35 cellular contexts compared by ENCODE assay signal in the genomic region with DNA sequence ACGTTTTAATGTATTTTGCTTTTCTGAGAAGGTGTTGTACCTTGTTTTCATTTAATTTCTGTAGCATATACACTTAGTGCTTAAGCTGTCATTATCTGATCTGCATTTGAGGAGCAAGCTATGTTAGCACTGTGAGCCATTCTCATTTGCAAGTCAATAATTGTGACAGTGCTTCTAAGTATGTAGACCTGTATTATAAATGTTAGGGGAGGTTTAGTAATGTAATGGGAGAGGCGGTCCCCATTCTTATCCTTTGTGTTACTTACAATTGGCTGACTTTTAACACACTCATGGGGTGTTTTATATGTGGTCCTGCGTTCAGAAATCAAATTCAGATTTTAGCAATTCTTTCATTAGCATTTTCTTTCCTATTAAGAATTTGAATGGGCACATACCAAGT.
"Had no signal": no experiment of that assay in that cellular context is flagged by ENCODE, and none has a peak within 500 bp of the region (broad histone marks: within the 10 kb centered on the region; RNA-seq: fewer than 3 reads in every experiment).

No MANE protein-coding gene starts in this region.

- H3K9me3 Mint-ChIP-seq: activated CD4-positive, alpha-beta memory T cell treated with anti-CD3 and anti-CD28 coated beads for 36 hours; activated CD4-positive, alpha-beta T cell treated with anti-CD3 and anti-CD28 coated beads, Interleukin-2, amount 10 ng/mL, durations not matched to agents 24 days and 14 days; activated naive CD4-positive, alpha-beta T cell treated with anti-CD3 and anti-CD28 coated beads for 36 hours; activated naive CD4-positive, alpha-beta T cell treated with anti-CD3 and anti-CD28 coated beads, Interleukin-2, amount 50 U/mL, for 24 hours; activated naive CD8-positive, alpha-beta T cell treated with anti-CD3 and anti-CD28 coated beads, Interleukin-2, amount 50 U/mL, for 24 hours; activated T-helper 1 cell treated with anti-CD3 and anti-CD28 coated beads, Interleukin-12 subunit alpha, Interleukin-12 subunit beta, Interleukin-2, Interleukin-4 antibody, amounts not matched to agents 30 ng/mL and 10 ng/mL and 1 ng/mL, durations not matched to agents 14 hours and 24 hours and 36 hours; activated T-helper 2 cell treated with anti-CD3 and anti-CD28 coated beads, Interferon-gamma antibody, Interleukin-2, Interleukin-4, amounts not matched to agents 10 μg/mL and 5 μg/mL and 100 μg/mL, durations not matched to agents 14 hours and 24 hours and 36 hours; brain had no signal

- H2AFZ ChIP-seq: hepatocyte had no signal

- H3K4me1 ChIP-seq: adrenal gland, breast epithelium, colonic mucosa, esophagus squamous epithelium, gastroesophageal sphincter, heart right ventricle had no signal

- H3K9me3 ChIP-seq: adrenal gland, breast epithelium, colonic mucosa, esophagus squamous epithelium, gastroesophageal sphincter, heart right ventricle had no signal

- DNase-seq: activated CD4-positive, alpha-beta memory T cell treated with anti-CD3 and anti-CD28 coated beads for 36 hours; activated CD4-positive, alpha-beta T cell treated with anti-CD3 and anti-CD28 coated beads for 36 hours; activated CD4-positive, alpha-beta T cell treated with anti-CD3 and anti-CD28 coated beads, Interleukin-2, amount 10 ng/mL, durations not matched to agents 24 days and 14 days; activated CD4-positive, CD25-positive, alpha-beta regulatory T cell; activated CD4-positive, CD25-positive, alpha-beta regulatory T cell treated with anti-CD3 and anti-CD28 coated beads, Interleukin-2, amount 50 U/mL, for 72 hours; activated CD8-positive, alpha-beta memory T cell treated with anti-CD3 and anti-CD28 coated beads, Interleukin-2, amount 10 ng/mL, durations not matched to agents 7 days and 5 days; activated CD8-positive, alpha-beta memory T cell treated with anti-CD3 and anti-CD28 coated beads, Interleukin-2, amount 50 U/mL, for 4 hours; activated CD8-positive, alpha-beta T cell treated with anti-CD3 and anti-CD28 coated beads, Interleukin-2, amount 10 ng/mL, durations not matched to agents 7 days and 5 days; activated effector memory CD4-positive, alpha-beta T cell treated with anti-CD3 and anti-CD28 coated beads, Interleukin-2, amount 50 U/mL, for 16 hours; activated naive CD4-positive, alpha-beta T cell treated with anti-CD3 and anti-CD28 coated beads for 36 hours; activated naive CD8-positive, alpha-beta T cell treated with anti-CD3 and anti-CD28 coated beads for 36 hours; activated naive CD8-positive, alpha-beta T cell treated with anti-CD3 and anti-CD28 coated beads, Interleukin-2, amount 50 U/mL, for 24 hours; activated T-cell treated with anti-CD3 and anti-CD28 coated beads, Interleukin-2, amount 50 U/mL, for 1 hour; activated T-cell treated with anti-CD3 and anti-CD28 coated beads, Interleukin-2, amount 50 U/mL, for 48 hours; adrenal gland; amygdala; aorta; central memory CD4-positive, alpha-beta T cell; cerebellar nuclear complex; colonic mucosa; effector CD8-positive, alpha-beta T cell; esophagus squamous epithelium; foreskin melanocyte; heart right ventricle; T1000; WERI-Rb-1 had no signal

- H3K27ac ChIP-seq: adrenal gland, breast epithelium, cardiac muscle cell, colonic mucosa, epithelial cell of prostate, esophagus squamous epithelium, gastroesophageal sphincter, heart right ventricle, hepatocyte, WERI-Rb-1 had no signal

- H3K4me3 Mint-ChIP-seq: activated CD4-positive, alpha-beta memory T cell treated with anti-CD3 and anti-CD28 coated beads for 36 hours; activated CD4-positive, alpha-beta T cell treated with anti-CD3 and anti-CD28 coated beads for 36 hours; activated CD4-positive, alpha-beta T cell treated with anti-CD3 and anti-CD28 coated beads, Interleukin-2, amount 10 ng/mL, durations not matched to agents 24 days and 14 days; activated CD8-positive, alpha-beta memory T cell treated with anti-CD3 and anti-CD28 coated beads, Interleukin-2, amount 10 ng/mL, durations not matched to agents 7 days and 5 days; activated CD8-positive, alpha-beta T cell treated with anti-CD3 and anti-CD28 coated beads, Interleukin-2, amount 10 ng/mL, durations not matched to agents 7 days and 5 days; activated naive CD4-positive, alpha-beta T cell treated with anti-CD3 and anti-CD28 coated beads for 36 hours; activated naive CD4-positive, alpha-beta T cell treated with anti-CD3 and anti-CD28 coated beads, Interleukin-2, amount 50 U/mL, for 24 hours; activated naive CD8-positive, alpha-beta T cell treated with anti-CD3 and anti-CD28 coated beads for 36 hours; activated naive CD8-positive, alpha-beta T cell treated with anti-CD3 and anti-CD28 coated beads, Interleukin-2, amount 50 U/mL, for 24 hours; activated T-helper 1 cell treated with anti-CD3 and anti-CD28 coated beads, Interleukin-12 subunit alpha, Interleukin-12 subunit beta, Interleukin-2, Interleukin-4 antibody, amounts not matched to agents 30 ng/mL and 10 ng/mL and 1 ng/mL, durations not matched to agents 14 hours and 24 hours and 36 hours; brain had no signal

- H3K27me3 ChIP-seq: adrenal gland, breast epithelium, cardiac muscle cell, colonic mucosa, esophagus squamous epithelium, gastroesophageal sphincter, heart right ventricle, hepatocyte had no signal

- H3K4me3 ChIP-seq: adrenal gland, breast epithelium, cardiac muscle cell, colonic mucosa, esophagus squamous epithelium, gastroesophageal sphincter, heart right ventricle, hepatocyte had no signal

- H3K27ac Mint-ChIP-seq: activated CD4-positive, alpha-beta memory T cell treated with anti-CD3 and anti-CD28 coated beads for 36 hours; activated CD4-positive, alpha-beta T cell treated with anti-CD3 and anti-CD28 coated beads for 36 hours; activated CD4-positive, alpha-beta T cell treated with anti-CD3 and anti-CD28 coated beads, Interleukin-2, amount 10 ng/mL, durations not matched to agents 24 days and 14 days; activated CD8-positive, alpha-beta memory T cell treated with anti-CD3 and anti-CD28 coated beads, Interleukin-2, amount 10 ng/mL, durations not matched to agents 7 days and 5 days; activated CD8-positive, alpha-beta T cell treated with anti-CD3 and anti-CD28 coated beads, Interleukin-2, amount 10 ng/mL, durations not matched to agents 7 days and 5 days; activated naive CD4-positive, alpha-beta T cell treated with anti-CD3 and anti-CD28 coated beads for 36 hours; activated naive CD4-positive, alpha-beta T cell treated with anti-CD3 and anti-CD28 coated beads, Interleukin-2, amount 50 U/mL, for 24 hours; activated naive CD8-positive, alpha-beta T cell treated with anti-CD3 and anti-CD28 coated beads for 36 hours; activated naive CD8-positive, alpha-beta T cell treated with anti-CD3 and anti-CD28 coated beads, Interleukin-2, amount 50 U/mL, for 24 hours; activated T-helper 1 cell treated with anti-CD3 and anti-CD28 coated beads, Interleukin-12 subunit alpha, Interleukin-12 subunit beta, Interleukin-2, Interleukin-4 antibody, amounts not matched to agents 30 ng/mL and 10 ng/mL and 1 ng/mL, durations not matched to agents 14 hours and 24 hours and 36 hours; activated T-helper 2 cell treated with anti-CD3 and anti-CD28 coated beads, Interferon-gamma antibody, Interleukin-2, Interleukin-4, amounts not matched to agents 10 μg/mL and 5 μg/mL and 100 μg/mL, durations not matched to agents 14 hours and 24 hours and 36 hours had no signal

- H3K4me1 Mint-ChIP-seq: activated CD4-positive, alpha-beta T cell treated with anti-CD3 and anti-CD28 coated beads for 36 hours; activated CD4-positive, alpha-beta T cell treated with anti-CD3 and anti-CD28 coated beads, Interleukin-2, amount 10 ng/mL, durations not matched to agents 24 days and 14 days; activated CD8-positive, alpha-beta memory T cell treated with anti-CD3 and anti-CD28 coated beads, Interleukin-2, amount 10 ng/mL, durations not matched to agents 7 days and 5 days; activated naive CD4-positive, alpha-beta T cell treated with anti-CD3 and anti-CD28 coated beads, Interleukin-2, amount 50 U/mL, for 24 hours; activated naive CD8-positive, alpha-beta T cell treated with anti-CD3 and anti-CD28 coated beads for 36 hours; activated naive CD8-positive, alpha-beta T cell treated with anti-CD3 and anti-CD28 coated beads, Interleukin-2, amount 50 U/mL, for 24 hours had no signal

- H3K36me3 ChIP-seq: adrenal gland, breast epithelium, cardiac muscle cell, colonic mucosa, esophagus squamous epithelium, gastroesophageal sphincter, heart right ventricle, WERI-Rb-1 had no signal

- H3K27me3 Mint-ChIP-seq: activated CD4-positive, alpha-beta memory T cell treated with anti-CD3 and anti-CD28 coated beads for 36 hours; activated CD4-positive, alpha-beta T cell treated with anti-CD3 and anti-CD28 coated beads, Interleukin-2, amount 10 ng/mL, durations not matched to agents 24 days and 14 days; activated CD8-positive, alpha-beta memory T cell treated with anti-CD3 and anti-CD28 coated beads, Interleukin-2, amount 10 ng/mL, durations not matched to agents 7 days and 5 days; activated naive CD8-positive, alpha-beta T cell treated with anti-CD3 and anti-CD28 coated beads, Interleukin-2, amount 50 U/mL, for 24 hours; brain had no signal

- H3K36me3 Mint-ChIP-seq: activated CD4-positive, alpha-beta memory T cell treated with anti-CD3 and anti-CD28 coated beads for 36 hours; activated CD8-positive, alpha-beta memory T cell treated with anti-CD3 and anti-CD28 coated beads, Interleukin-2, amount 10 ng/mL, durations not matched to agents 7 days and 5 days; activated naive CD4-positive, alpha-beta T cell treated with anti-CD3 and anti-CD28 coated beads, Interleukin-2, amount 50 U/mL, for 24 hours; activated naive CD8-positive, alpha-beta T cell treated with anti-CD3 and anti-CD28 coated beads for 36 hours; brain had no signal

- ATAC-seq: activated CD4-positive, alpha-beta T cell treated with anti-CD3 and anti-CD28 coated beads for 36 hours; activated CD8-positive, alpha-beta memory T cell treated with anti-CD3 and anti-CD28 coated beads, Interleukin-2, amount 10 ng/mL, durations not matched to agents 7 days and 5 days; activated CD8-positive, alpha-beta T cell treated with anti-CD3 and anti-CD28 coated beads, Interleukin-2, amount 10 ng/mL, durations not matched to agents 7 days and 5 days; activated naive CD8-positive, alpha-beta T cell treated with anti-CD3 and anti-CD28 coated beads, Interleukin-2, amount 50 U/mL, for 24 hours; gastroesophageal sphincter; heart right ventricle had no signal

- H3K4me2 ChIP-seq: hepatocyte had no signal
